1 cellular context compared by ENCODE assay signal in genomic region chr17:46061435-46061834, GRCh38.
TF ChIP-seq lines count a peak whose summit lies in the region.

No MANE protein-coding gene starts in this region.

TF ChIP-seq in HepG2, 621 proteins besides CTCF, POLR2A, EP300 and RAD21:
- TF ChIP-seq, protein P1, sequence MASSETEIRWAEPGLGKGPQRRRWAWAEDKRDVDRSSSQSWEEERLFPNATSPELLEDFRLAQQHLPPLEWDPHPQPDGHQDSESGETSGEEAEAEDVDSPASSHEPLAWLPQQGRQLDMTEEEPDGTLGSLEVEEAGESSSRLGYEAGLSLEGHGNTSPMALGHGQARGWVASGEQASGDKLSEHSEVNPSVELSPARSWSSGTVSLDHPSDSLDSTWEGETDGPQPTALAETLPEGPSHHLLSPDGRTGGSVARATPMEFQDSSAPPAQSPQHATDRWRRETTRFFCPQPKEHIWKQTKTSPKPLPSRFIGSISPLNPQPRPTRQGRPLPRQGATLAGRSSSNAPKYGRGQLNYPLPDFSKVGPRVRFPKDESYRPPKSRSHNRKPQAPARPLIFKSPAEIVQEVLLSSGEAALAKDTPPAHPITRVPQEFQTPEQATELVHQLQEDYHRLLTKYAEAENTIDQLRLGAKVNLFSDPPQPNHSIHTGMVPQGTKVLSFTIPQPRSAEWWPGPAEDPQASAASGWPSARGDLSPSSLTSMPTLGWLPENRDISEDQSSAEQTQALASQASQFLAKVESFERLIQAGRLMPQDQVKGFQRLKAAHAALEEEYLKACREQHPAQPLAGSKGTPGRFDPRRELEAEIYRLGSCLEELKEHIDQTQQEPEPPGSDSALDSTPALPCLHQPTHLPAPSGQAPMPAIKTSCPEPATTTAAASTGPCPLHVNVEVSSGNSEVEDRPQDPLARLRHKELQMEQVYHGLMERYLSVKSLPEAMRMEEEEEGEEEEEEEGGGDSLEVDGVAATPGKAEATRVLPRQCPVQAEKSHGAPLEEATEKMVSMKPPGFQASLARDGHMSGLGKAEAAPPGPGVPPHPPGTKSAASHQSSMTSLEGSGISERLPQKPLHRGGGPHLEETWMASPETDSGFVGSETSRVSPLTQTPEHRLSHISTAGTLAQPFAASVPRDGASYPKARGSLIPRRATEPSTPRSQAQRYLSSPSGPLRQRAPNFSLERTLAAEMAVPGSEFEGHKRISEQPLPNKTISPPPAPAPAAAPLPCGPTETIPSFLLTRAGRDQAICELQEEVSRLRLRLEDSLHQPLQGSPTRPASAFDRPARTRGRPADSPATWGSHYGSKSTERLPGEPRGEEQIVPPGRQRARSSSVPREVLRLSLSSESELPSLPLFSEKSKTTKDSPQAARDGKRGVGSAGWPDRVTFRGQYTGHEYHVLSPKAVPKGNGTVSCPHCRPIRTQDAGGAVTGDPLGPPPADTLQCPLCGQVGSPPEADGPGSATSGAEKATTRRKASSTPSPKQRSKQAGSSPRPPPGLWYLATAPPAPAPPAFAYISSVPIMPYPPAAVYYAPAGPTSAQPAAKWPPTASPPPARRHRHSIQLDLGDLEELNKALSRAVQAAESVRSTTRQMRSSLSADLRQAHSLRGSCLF (CRISPR knock-in tag; IDR thresholded peaks at IDR 0.05; ENCODE audit: borderline replicate concordance) = no peak
- TF ChIP-seq SALL1 (CRISPR knock-in tag; IDR thresholded peaks at IDR 0.05) = no peak
- no peak for TF ChIP-seq ZNF878 (CRISPR knock-in tag; IDR thresholded peaks at IDR 0.05)
- no peak for TF ChIP-seq CHD4 (IDR thresholded peaks at IDR 0.05; ENCODE audit: borderline replicate concordance, low read length)
- no peak for TF ChIP-seq NFIC (IDR thresholded peaks at IDR 0.05; ENCODE audit: low read length)
- TF ChIP-seq, protein P2, sequence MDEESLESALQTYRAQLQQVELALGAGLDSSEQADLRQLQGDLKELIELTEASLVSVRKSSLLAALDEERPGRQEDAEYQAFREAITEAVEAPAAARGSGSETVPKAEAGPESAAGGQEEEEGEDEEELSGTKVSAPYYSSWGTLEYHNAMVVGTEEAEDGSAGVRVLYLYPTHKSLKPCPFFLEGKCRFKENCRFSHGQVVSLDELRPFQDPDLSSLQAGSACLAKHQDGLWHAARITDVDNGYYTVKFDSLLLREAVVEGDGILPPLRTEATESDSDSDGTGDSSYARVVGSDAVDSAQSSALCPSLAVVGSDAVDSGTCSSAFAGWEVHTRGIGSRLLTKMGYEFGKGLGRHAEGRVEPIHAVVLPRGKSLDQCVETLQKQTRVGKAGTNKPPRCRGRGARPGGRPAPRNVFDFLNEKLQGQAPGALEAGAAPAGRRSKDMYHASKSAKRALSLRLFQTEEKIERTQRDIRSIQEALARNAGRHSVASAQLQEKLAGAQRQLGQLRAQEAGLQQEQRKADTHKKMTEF (CRISPR knock-in tag; IDR thresholded peaks at IDR 0.05) = no peak
- TF ChIP-seq ZNF432 (CRISPR knock-in tag; IDR thresholded peaks at IDR 0.05; ENCODE audit: borderline replicate concordance) = no peak
- TF ChIP-seq SMARCE1 (IDR thresholded peaks at IDR 0.05; ENCODE audit: borderline replicate concordance) = no peak
- TF ChIP-seq NFKBIZ (CRISPR knock-in tag; IDR thresholded peaks at IDR 0.05) = no peak
- TF ChIP-seq ZNF350 (CRISPR knock-in tag; IDR thresholded peaks at IDR 0.05; ENCODE audit: borderline replicate concordance, low read depth) = no peak
- TF ChIP-seq ZNF782 (CRISPR knock-in tag; IDR thresholded peaks at IDR 0.05; ENCODE audit: borderline replicate concordance) = no peak
- TF ChIP-seq, protein P3, sequence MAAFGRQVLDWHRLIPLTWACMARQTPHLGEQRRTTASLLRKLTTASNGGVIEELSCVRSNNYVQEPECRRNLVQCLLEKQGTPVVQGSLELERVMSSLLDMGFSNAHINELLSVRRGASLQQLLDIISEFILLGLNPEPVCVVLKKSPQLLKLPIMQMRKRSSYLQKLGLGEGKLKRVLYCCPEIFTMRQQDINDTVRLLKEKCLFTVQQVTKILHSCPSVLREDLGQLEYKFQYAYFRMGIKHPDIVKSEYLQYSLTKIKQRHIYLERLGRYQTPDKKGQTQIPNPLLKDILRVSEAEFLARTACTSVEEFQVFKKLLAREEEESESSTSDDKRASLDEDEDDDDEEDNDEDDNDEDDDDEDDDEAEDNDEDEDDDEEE (CRISPR knock-in tag; IDR thresholded peaks at IDR 0.05) = no peak
- TF ChIP-seq NCOA5 (CRISPR knock-in tag; IDR thresholded peaks at IDR 0.05) = no peak
- no peak for TF ChIP-seq PCBP1 (IDR thresholded peaks at IDR 0.05; ENCODE audit: borderline replicate concordance, low read depth, low read length)
